In genomic region chr7:131948434-131949053, GRCh38 we compare ENCODE assay signal across 12 cellular contexts.
DNase-seq lines count a peak whose midpoint lies in the region; ATAC-seq, FAIRE-seq and TF ChIP-seq lines count a peak whose summit lies in the region.
"Had no signal": no experiment of that assay in that cellular context is flagged by ENCODE, and none has a peak within 500 bp of the region (broad histone marks: within the 10 kb centered on the region; RNA-seq: fewer than 3 reads in every experiment).

No MANE protein-coding gene starts in this region.

- H3K79me2 ChIP-seq in astrocyte (ENCODE audit: insufficient read depth, low read length), result no peaks in the 10 kb centered on the region

- peaks cover 4% of the 10 kb centered on the region for H3K4me1 ChIP-seq in astrocyte (ENCODE audit: insufficient read depth, low read length)
- H3K4me1 ChIP-seq in aorta (ENCODE audit: control insufficient read depth in 1 of 2, insufficient read depth in 2 of 2, low read length in 2 of 2), result peaks cover 3 to 8% of the 10 kb centered on the region in 2 donors

- H3K4me3 ChIP-seq in astrocyte (ENCODE audit: insufficient read depth, low read depth, low read length) (no peak overlapping the region), aorta (ENCODE audit: low read length in 2 of 2) (no peak overlapping the region)

- WGBS in aorta, 2 donors, result 59 to 62% methylated on average over 6 of the region's 6 CpGs

- peaks cover 32% of the 10 kb centered on the region for H3K4me1 Mint-ChIP-seq in astrocyte (ENCODE audit: low read depth, unreplicated experiment)
- H3K4me1 Mint-ChIP-seq in CD14-positive monocyte, result no peaks in the 10 kb centered on the region
- H3K4me1 Mint-ChIP-seq: activated naive CD4-positive, alpha-beta T cell treated with anti-CD3 and anti-CD28 coated beads, Interleukin-2, amount 10 ng/mL, durations not matched to agents 7 days and 5 days had no signal

- TF ChIP-seq CTCF in astrocyte (IDR thresholded peaks at IDR 0.05; ENCODE audit: insufficient read depth, low read depth, low read length) (no peak), CD14-positive monocyte (IDR thresholded peaks at IDR 0.05) (no peak)

- no peak overlapping the region for H3K27ac Mint-ChIP-seq in astrocyte (ENCODE audit: unreplicated experiment)
- no peak overlapping the region for H3K27ac Mint-ChIP-seq in CD14-positive monocyte
- H3K27ac Mint-ChIP-seq: activated CD8-positive, alpha-beta T cell treated with anti-CD3 and anti-CD28 coated beads for 36 hours; activated naive CD4-positive, alpha-beta T cell treated with anti-CD3 and anti-CD28 coated beads, Interleukin-2, amount 10 ng/mL, durations not matched to agents 7 days and 5 days had no signal

- no peak overlapping the region for H2AFZ ChIP-seq in astrocyte (ENCODE audit: low read depth, low read length)

- H3K27ac ChIP-seq in astrocyte (ENCODE audit: low read depth, low read length) (no peak overlapping the region), aorta (ENCODE audit: low read depth in 1 of 2, low read length in 2 of 2) (peak overlapping the region; percentile 13 to 80)

- peaks cover 3% of the 10 kb centered on the region for H3K9me3 ChIP-seq in astrocyte (ENCODE audit: insufficient read depth, low read depth, low read length)
- H3K9me3 ChIP-seq in aorta (ENCODE audit: control insufficient read depth, low read length), result no peaks in the 10 kb centered on the region

- H3K9me3 Mint-ChIP-seq in astrocyte (ENCODE audit: unreplicated experiment), result peaks cover 2% of the 10 kb centered on the region
- H3K9me3 Mint-ChIP-seq in CD14-positive monocyte, result peaks cover 0 to 9% (median 0%) of the 10 kb centered on the region in 7 donors
- H3K9me3 Mint-ChIP-seq: activated naive CD4-positive, alpha-beta T cell treated with anti-CD3 and anti-CD28 coated beads, Interleukin-2, amount 10 ng/mL, durations not matched to agents 7 days and 5 days had no signal

- ATAC-seq in Right ventricle myocardium inferior (peak; percentile 72), aorta (ENCODE audit: low FRiP score) (no peak), esophagus mucosa (no peak)
- ATAC-seq: activated CD8-positive, alpha-beta T cell treated with anti-CD3 and anti-CD28 coated beads for 36 hours had no signal

- no peak for FAIRE-seq in astrocyte (lab: Jason Lieb, UNC)

- DNase-seq in Right ventricle myocardium inferior (ENCODE audit: missing footprints) (no peak), cardiac septum (ENCODE audit: low spot score) (no peak), astrocyte (ENCODE audit: low read depth) (peak; percentile 34), islet precursor cell (peak; percentile 45), aorta (peak; percentile 79 to 80), CD14-positive monocyte (ENCODE audit: low spot score) (no peak)
- DNase-seq in activated CD4-positive, alpha-beta T cell treated with anti-CD3 and anti-CD28 coated beads, Interleukin-2, amount 50 U/mL, for 48 hours, result no peak
- DNase-seq: activated CD8-positive, alpha-beta T cell treated with anti-CD3 and anti-CD28 coated beads for 36 hours; activated naive CD4-positive, alpha-beta T cell treated with anti-CD3 and anti-CD28 coated beads, Interleukin-2, amount 10 ng/mL, durations not matched to agents 7 days and 5 days; IMR-90; OCI-M1 had no signal

- no peaks in the 10 kb centered on the region for H4K20me1 ChIP-seq in astrocyte (ENCODE audit: insufficient read depth, low read length)

- intact Hi-C loops in Right ventricle myocardium inferior (cut with DNase I), result loop anchor here (5.0 kb wide), 2 partner anchors 99 to 304 kb away; no protein-coding TSS in a partner anchor
- intact Hi-C loops in cardiac septum (cut with DNase I), result loop anchor here (5.0 kb wide), 1 partner anchor 629 kb away; the partner anchor contains the start of gene PLXNA4
- intact Hi-C loops in aorta (cut with DNase I), result loop anchor here (5.0 to 10.0 kb wide), 9 partner anchors 194 to 634 kb away; partner anchors contain the start of gene PLXNA4 (in 1 of the 2)
- intact Hi-C loops in CD14-positive monocyte (cut with micrococcal nuclease), result no loop called here

- H3K36me3 Mint-ChIP-seq in astrocyte (ENCODE audit: low read depth, unreplicated experiment), result no peaks in the 10 kb centered on the region
- no peaks in the 10 kb centered on the region for H3K36me3 Mint-ChIP-seq in CD14-positive monocyte
- H3K36me3 Mint-ChIP-seq: activated naive CD4-positive, alpha-beta T cell treated with anti-CD3 and anti-CD28 coated beads, Interleukin-2, amount 10 ng/mL, durations not matched to agents 7 days and 5 days had no signal

- H3K36me3 ChIP-seq in astrocyte (ENCODE audit: insufficient read depth, low read length) (no peaks in the 10 kb centered on the region), aorta (ENCODE audit: control insufficient read depth in 1 of 2, insufficient read depth in 2 of 2, low read length in 1 of 2) (no peaks in the 10 kb centered on the region)

- H3K27me3 Mint-ChIP-seq in astrocyte (ENCODE audit: low read depth, unreplicated experiment) (peaks cover 57% of the 10 kb centered on the region), CD14-positive monocyte (ENCODE audit: low read depth in 3 of 3) (peaks cover 14 to 27% (median 18%) of the 10 kb centered on the region in 3 donors)

- no peak overlapping the region for H3K9ac ChIP-seq in astrocyte (ENCODE audit: low read length)

- H3K27me3 ChIP-seq in astrocyte (ENCODE audit: insufficient read depth, low read length) (peaks cover 10% of the 10 kb centered on the region), aorta (ENCODE audit: control insufficient read depth in 1 of 2, insufficient read depth in 2 of 2, low read length in 1 of 2) (no peaks in the 10 kb centered on the region)

- H3K4me2 ChIP-seq in astrocyte (ENCODE audit: low read length), result no peak overlapping the region

- H3K4me3 Mint-ChIP-seq in astrocyte (ENCODE audit: unreplicated experiment) (no peak overlapping the region), CD14-positive monocyte (no peak overlapping the region)
- H3K4me3 Mint-ChIP-seq: activated CD8-positive, alpha-beta T cell treated with anti-CD3 and anti-CD28 coated beads for 36 hours; activated naive CD4-positive, alpha-beta T cell treated with anti-CD3 and anti-CD28 coated beads, Interleukin-2, amount 10 ng/mL, durations not matched to agents 7 days and 5 days had no signal

Comparison
In these comparisons a context has a peak if more than half of its experiments do, and no peak if none do; other contexts are left out.
1. DNase-seq: peak in astrocyte (single experiment), islet precursor cell (single experiment) and aorta (2 of 2); none in Right ventricle myocardium inferior (single experiment), cardiac septum (single experiment), activated CD4-positive, alpha-beta T cell treated with anti-CD3 and anti-CD28 coated beads, Interleukin-2, amount 50 U/mL, for 48 hours (0 of 2) and CD14-positive monocyte (single experiment).
2. intact Hi-C loops: an anchor here in Right ventricle myocardium inferior (5.0 kb wide), cardiac septum (5.0 kb wide) and aorta (5.0 to 10.0 kb wide); none called in CD14-positive monocyte.